ENCODE assay signal across 8 cellular contexts in the genomic region with DNA sequence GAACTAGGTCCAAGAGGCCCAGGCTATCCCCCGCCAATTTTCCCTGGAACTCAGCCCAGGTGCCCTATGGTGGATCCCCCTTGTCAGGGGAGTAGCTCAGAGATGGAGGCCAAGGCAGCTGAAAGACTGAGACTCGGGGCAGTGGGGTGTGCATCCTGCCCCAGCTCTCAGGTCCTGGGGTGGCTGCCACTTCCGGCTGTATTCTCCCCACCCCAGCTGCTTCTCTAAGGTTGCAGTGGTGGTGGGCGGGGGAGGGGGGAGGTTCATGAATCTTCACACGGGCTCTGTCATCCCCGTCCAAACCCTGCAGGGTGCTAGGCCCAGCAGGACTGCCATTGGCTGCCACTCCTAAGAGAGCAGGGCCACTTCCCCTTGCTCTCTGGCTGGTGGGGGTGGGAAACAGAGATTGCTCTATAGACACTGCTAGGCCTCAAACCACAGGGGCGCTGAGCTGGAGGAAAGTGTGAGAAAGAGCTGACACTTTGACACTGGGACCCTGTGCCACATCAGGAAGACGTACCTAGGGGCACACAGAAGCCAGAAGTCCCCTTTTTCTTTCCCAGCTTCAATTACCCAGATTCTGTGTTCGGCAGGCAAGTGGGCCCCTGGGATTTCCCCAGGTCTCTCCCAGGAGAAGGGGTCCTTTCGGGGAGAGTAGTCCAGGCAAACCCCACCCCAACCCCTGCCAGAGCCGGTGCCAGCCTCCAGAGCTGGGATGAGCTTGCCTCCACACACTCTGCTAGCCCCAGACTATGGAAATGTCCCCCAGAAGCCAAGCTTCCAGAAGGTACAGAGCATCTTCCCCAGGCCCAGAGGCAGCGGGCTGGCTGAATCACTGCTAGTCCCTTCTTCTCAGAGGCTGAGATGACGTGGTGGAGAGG.
A peak's percentile ranks its signal among the peaks of the same experiment; 100 is the strongest.
DNase-seq lines count a peak whose midpoint lies in the region; ATAC-seq and TF ChIP-seq lines count a peak whose summit lies in the region.

No MANE protein-coding gene starts in this region.

- H3K27ac Mint-ChIP-seq in stimulated activated naive CD8-positive, alpha-beta T cell treated with anti-CD3 and anti-CD28 coated beads, Interleukin-15, Interleukin-2, amounts not matched to agents 100 ng/mL and 50 ng/mL, for 24 hours = peak overlapping the region; percentile 97

- peaks cover 44% of the 10 kb centered on the region for H3K36me3 Mint-ChIP-seq in stimulated activated naive CD8-positive, alpha-beta T cell treated with anti-CD3 and anti-CD28 coated beads, Interleukin-15, Interleukin-2, amounts not matched to agents 100 ng/mL and 50 ng/mL, for 24 hours (ENCODE audit: low read depth)

- no peaks in the 10 kb centered on the region for H3K27me3 Mint-ChIP-seq in stimulated activated naive CD8-positive, alpha-beta T cell treated with anti-CD3 and anti-CD28 coated beads, Interleukin-15, Interleukin-2, amounts not matched to agents 100 ng/mL and 50 ng/mL, for 24 hours

- peak; percentile 46 for TF ChIP-seq POLR2A in GM10847 (IDR thresholded peaks at IDR 0.05; ENCODE audit: extremely low read depth, insufficient read length)

- no peaks in the 10 kb centered on the region for H3K9me3 Mint-ChIP-seq in stimulated activated naive CD8-positive, alpha-beta T cell treated with anti-CD3 and anti-CD28 coated beads, Interleukin-15, Interleukin-2, amounts not matched to agents 100 ng/mL and 50 ng/mL, for 24 hours

- peaks cover 66% of the 10 kb centered on the region for H3K4me1 Mint-ChIP-seq in stimulated activated naive CD8-positive, alpha-beta T cell treated with anti-CD3 and anti-CD28 coated beads, Interleukin-15, Interleukin-2, amounts not matched to agents 100 ng/mL and 50 ng/mL, for 24 hours (ENCODE audit: low read depth)

- DNase-seq in NCI-H446 (lab: John Stamatoyannopoulos, UW) (peak; percentile 41 to 64), activated T-cell treated with anti-CD3 and anti-CD28 coated beads for 48 hours (ENCODE audit: low read depth) (peak; percentile 65), medulla oblongata (ENCODE audit: extremely low spot score) (peak; percentile 39), NCI-H2171 treated with DMSO at 0.1 percent for 48 hours (lab: John Stamatoyannopoulos, UW) (no peak), NCI-H2171 (lab: John Stamatoyannopoulos, UW) (no peak)

- ATAC-seq in GM21825 (IDR thresholded peaks at IDR 0.05; ENCODE audit: unreplicated experiment) = peak; percentile 68

- peak overlapping the region; percentile 94 for H3K4me3 Mint-ChIP-seq in stimulated activated naive CD8-positive, alpha-beta T cell treated with anti-CD3 and anti-CD28 coated beads, Interleukin-15, Interleukin-2, amounts not matched to agents 100 ng/mL and 50 ng/mL, for 24 hours

Comparison
In these comparisons a context has a peak if more than half of its experiments do, and no peak if none do; other contexts are left out.
1. DNase-seq: peak in NCI-H446 (2 of 2), activated T-cell treated with anti-CD3 and anti-CD28 coated beads for 48 hours (single experiment) and medulla oblongata (single experiment); none in NCI-H2171 treated with DMSO at 0.1 percent for 48 hours (single experiment) and NCI-H2171 (single experiment).